ENCODE assay signal across 17 cellular contexts in the genomic region with DNA sequence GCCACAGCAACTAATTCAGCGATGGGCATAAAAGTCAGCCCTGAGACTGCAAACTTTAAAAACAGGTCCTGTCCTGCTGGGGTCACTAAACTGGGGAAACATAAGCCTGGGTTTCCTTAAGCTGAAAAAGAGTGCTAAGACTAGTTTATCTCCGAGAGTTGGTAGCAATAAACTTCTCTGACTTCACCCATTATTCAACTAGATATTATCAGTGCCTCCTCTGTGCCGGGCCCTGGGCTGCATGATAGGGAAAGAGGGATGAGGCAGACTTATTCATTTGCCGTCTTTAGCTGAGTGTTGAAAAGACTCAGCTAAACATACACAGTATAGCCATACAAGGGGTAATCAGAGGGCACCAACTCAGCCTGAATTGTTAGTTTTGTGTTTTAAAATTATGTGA.
"Had no signal": no experiment of that assay in that cellular context is flagged by ENCODE, and none has a peak within 500 bp of the region (broad histone marks: within the 10 kb centered on the region; RNA-seq: fewer than 3 reads in every experiment).

No MANE protein-coding gene starts in this region.

- H3K4me3 ChIP-seq: colonic mucosa, gastrocnemius medialis, heart right ventricle, right atrium auricular region had no signal

- H3K9me3 Mint-ChIP-seq: memory B cell, mesothelial cell of epicardium, nephron had no signal

- H3K27me3 Mint-ChIP-seq: memory B cell had no signal

- H3K27ac Mint-ChIP-seq: memory B cell, mesothelial cell of epicardium, nephron had no signal

- H3K9me3 ChIP-seq: colonic mucosa, gastrocnemius medialis, heart right ventricle, right atrium auricular region had no signal

- H3K27ac ChIP-seq: colonic mucosa, gastrocnemius medialis, heart right ventricle, right atrium auricular region had no signal

- H3K4me1 ChIP-seq: colonic mucosa had no signal

- FAIRE-seq: islet of Langerhans, small intestine had no signal

- H3K36me3 ChIP-seq: colonic mucosa had no signal

- DNase-seq: colonic mucosa; dermis blood vessel endothelial cell; gastrocnemius medialis; heart right ventricle; hypothalamus; posterior cingulate gyrus; small intestine; stimulated activated CD4-positive, alpha-beta T cell treated with anti-CD3 and anti-CD28 coated beads, Interleukin-2, amount 100 ng/mL, for 48 hours; stimulated activated naive CD4-positive, alpha-beta T cell treated with Interleukin-2 at 50 U/mL for 16 hours; trophoblast cell had no signal

- H3K27me3 ChIP-seq: colonic mucosa, gastrocnemius medialis, heart right ventricle, right atrium auricular region had no signal

- H3K4me3 Mint-ChIP-seq: memory B cell, mesothelial cell of epicardium, nephron had no signal

- ATAC-seq: esophagus mucosa, gastrocnemius medialis, heart right ventricle, left lobe of liver had no signal
